Comparison of ENCODE assay signal across 1 cellular context in the genomic region with DNA sequence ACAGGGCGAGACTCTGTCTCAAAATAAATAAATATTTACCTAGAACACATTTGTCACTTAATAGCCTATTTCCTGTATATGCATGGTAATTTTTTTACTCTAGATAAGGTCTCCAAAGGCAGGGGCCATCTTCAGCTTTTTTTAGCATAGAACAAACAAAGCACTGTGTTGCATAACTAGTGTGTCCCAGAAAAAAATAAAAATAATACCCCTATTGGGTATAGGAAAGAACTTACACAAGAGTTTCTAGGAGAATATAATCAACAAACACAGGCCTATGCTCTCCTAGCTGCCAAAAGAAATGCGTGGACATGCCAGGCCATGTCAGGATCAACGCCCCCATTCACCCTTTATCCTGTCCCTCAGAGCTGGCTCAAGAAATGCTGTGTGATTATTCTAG.
TF ChIP-seq lines count a peak whose summit lies in the region.

No MANE protein-coding gene starts in this region.

TF ChIP-seq in HepG2, 621 proteins besides CTCF, POLR2A, EP300 and RAD21 (continued from another document and continues in another):
- TF ChIP-seq, protein P1, sequence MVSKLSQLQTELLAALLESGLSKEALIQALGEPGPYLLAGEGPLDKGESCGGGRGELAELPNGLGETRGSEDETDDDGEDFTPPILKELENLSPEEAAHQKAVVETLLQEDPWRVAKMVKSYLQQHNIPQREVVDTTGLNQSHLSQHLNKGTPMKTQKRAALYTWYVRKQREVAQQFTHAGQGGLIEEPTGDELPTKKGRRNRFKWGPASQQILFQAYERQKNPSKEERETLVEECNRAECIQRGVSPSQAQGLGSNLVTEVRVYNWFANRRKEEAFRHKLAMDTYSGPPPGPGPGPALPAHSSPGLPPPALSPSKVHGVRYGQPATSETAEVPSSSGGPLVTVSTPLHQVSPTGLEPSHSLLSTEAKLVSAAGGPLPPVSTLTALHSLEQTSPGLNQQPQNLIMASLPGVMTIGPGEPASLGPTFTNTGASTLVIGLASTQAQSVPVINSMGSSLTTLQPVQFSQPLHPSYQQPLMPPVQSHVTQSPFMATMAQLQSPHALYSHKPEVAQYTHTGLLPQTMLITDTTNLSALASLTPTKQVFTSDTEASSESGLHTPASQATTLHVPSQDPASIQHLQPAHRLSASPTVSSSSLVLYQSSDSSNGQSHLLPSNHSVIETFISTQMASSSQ (IDR thresholded peaks at IDR 0.05; ENCODE audit: low read depth) = no peak
- TF ChIP-seq, protein P1 (CRISPR knock-in tag; IDR thresholded peaks at IDR 0.05; ENCODE audit: borderline replicate concordance) = no peak
- TF ChIP-seq ZFAT (CRISPR knock-in tag; conservative IDR thresholded peaks at IDR 0.05) (no peak), NPAS2 (CRISPR knock-in tag; IDR thresholded peaks at IDR 0.05; ENCODE audit: borderline replicate concordance) (no peak), KAT2B (IDR thresholded peaks at IDR 0.05; ENCODE audit: borderline replicate concordance, low read depth, low read length) (no peak), MED8 (CRISPR knock-in tag; IDR thresholded peaks at IDR 0.05; ENCODE audit: insufficient replicate concordance) (no peak), ZNF251 (CRISPR knock-in tag; IDR thresholded peaks at IDR 0.05) (no peak), KDM6A (CRISPR knock-in tag; IDR thresholded peaks at IDR 0.05; ENCODE audit: low read depth) (no peak), SRSF4 (IDR thresholded peaks at IDR 0.05; ENCODE audit: low read depth, low read length, poor library complexity, severe bottlenecking) (no peak), ZNF547 (CRISPR knock-in tag; IDR thresholded peaks at IDR 0.05) (no peak), ZNF549 (CRISPR knock-in tag; IDR thresholded peaks at IDR 0.05) (no peak), FOXO1 (CRISPR knock-in tag; IDR thresholded peaks at IDR 0.05) (no peak), RXRB (CRISPR knock-in tag; IDR thresholded peaks at IDR 0.05; ENCODE audit: borderline replicate concordance) (0 out of 2 replicates have a peak, but pooled peaks have one; percentile 19), CEBPB (IDR thresholded peaks at IDR 0.05; ENCODE audit: borderline replicate concordance, low read depth, low read length) (0 out of 2 replicates have a peak, but pooled peaks have one; percentile 12), BRD4 (CRISPR knock-in tag; IDR thresholded peaks at IDR 0.05) (no peak), ZNF317 (CRISPR knock-in tag; IDR thresholded peaks at IDR 0.05) (no peak), NR1H2 (CRISPR knock-in tag; IDR thresholded peaks at IDR 0.05; ENCODE audit: borderline replicate concordance, low read depth) (no peak), HCFC1 (IDR thresholded peaks at IDR 0.05; ENCODE audit: low read depth, low read length) (no peak), SPEN (CRISPR knock-in tag; IDR thresholded peaks at IDR 0.05; ENCODE audit: low read depth) (no peak), ETV5 (CRISPR knock-in tag; IDR thresholded peaks at IDR 0.05; ENCODE audit: borderline replicate concordance) (no peak), GATAD2A (CRISPR knock-in tag; IDR thresholded peaks at IDR 0.05) (peak; percentile 72; the same call in 1 of the 2 replicates), MAF1 (CRISPR knock-in tag; IDR thresholded peaks at IDR 0.05; ENCODE audit: borderline replicate concordance) (no peak), ZNF20 (CRISPR knock-in tag; IDR thresholded peaks at IDR 0.05) (no peak)
- TF ChIP-seq, protein P2, sequence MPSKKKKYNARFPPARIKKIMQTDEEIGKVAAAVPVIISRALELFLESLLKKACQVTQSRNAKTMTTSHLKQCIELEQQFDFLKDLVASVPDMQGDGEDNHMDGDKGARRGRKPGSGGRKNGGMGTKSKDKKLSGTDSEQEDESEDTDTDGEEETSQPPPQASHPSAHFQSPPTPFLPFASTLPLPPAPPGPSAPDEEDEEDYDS (CRISPR knock-in tag; IDR thresholded peaks at IDR 0.05) = no peak
- TF ChIP-seq, protein P3, sequence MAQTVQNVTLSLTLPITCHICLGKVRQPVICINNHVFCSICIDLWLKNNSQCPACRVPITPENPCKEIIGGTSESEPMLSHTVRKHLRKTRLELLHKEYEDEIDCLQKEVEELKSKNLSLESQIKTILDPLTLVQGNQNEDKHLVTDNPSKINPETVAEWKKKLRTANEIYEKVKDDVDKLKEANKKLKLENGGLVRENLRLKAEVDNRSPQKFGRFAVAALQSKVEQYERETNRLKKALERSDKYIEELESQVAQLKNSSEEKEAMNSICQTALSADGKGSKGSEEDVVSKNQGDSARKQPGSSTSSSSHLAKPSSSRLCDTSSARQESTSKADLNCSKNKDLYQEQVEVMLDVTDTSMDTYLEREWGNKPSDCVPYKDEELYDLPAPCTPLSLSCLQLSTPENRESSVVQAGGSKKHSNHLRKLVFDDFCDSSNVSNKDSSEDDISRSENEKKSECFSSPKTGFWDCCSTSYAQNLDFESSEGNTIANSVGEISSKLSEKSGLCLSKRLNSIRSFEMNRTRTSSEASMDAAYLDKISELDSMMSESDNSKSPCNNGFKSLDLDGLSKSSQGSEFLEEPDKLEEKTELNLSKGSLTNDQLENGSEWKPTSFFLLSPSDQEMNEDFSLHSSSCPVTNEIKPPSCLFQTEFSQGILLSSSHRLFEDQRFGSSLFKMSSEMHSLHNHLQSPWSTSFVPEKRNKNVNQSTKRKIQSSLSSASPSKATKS (CRISPR knock-in tag; IDR thresholded peaks at IDR 0.05) = no peak
- TF ChIP-seq, protein P4, sequence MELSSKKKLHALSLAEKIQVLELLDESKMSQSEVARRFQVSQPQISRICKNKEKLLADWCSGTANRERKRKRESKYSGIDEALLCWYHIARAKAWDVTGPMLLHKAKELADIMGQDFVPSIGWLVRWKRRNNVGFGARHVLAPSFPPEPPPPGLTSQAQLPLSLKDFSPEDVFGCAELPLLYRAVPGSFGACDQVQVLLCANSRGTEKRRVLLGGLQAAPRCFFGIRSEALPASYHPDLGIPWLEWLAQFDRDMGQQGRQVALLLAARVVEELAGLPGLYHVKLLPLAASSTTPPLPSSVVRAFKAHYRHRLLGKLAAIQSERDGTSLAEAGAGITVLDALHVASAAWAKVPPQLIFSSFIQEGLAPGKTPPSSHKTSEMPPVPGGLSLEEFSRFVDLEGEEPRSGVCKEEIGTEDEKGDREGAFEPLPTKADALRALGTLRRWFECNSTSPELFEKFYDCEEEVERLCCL (CRISPR knock-in tag; IDR thresholded peaks at IDR 0.05; ENCODE audit: borderline replicate concordance) = no peak
- TF ChIP-seq, protein P5, sequence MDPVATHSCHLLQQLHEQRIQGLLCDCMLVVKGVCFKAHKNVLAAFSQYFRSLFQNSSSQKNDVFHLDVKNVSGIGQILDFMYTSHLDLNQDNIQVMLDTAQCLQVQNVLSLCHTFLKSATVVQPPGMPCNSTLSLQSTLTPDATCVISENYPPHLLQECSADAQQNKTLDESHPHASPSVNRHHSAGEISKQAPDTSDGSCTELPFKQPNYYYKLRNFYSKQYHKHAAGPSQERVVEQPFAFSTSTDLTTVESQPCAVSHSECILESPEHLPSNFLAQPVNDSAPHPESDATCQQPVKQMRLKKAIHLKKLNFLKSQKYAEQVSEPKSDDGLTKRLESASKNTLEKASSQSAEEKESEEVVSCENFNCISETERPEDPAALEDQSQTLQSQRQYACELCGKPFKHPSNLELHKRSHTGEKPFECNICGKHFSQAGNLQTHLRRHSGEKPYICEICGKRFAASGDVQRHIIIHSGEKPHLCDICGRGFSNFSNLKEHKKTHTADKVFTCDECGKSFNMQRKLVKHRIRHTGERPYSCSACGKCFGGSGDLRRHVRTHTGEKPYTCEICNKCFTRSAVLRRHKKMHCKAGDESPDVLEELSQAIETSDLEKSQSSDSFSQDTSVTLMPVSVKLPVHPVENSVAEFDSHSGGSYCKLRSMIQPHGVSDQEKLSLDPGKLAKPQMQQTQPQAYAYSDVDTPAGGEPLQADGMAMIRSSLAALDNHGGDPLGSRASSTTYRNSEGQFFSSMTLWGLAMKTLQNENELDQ (CRISPR knock-in tag; IDR thresholded peaks at IDR 0.05; ENCODE audit: borderline replicate concordance) = no peak
- TF ChIP-seq, protein P6, sequence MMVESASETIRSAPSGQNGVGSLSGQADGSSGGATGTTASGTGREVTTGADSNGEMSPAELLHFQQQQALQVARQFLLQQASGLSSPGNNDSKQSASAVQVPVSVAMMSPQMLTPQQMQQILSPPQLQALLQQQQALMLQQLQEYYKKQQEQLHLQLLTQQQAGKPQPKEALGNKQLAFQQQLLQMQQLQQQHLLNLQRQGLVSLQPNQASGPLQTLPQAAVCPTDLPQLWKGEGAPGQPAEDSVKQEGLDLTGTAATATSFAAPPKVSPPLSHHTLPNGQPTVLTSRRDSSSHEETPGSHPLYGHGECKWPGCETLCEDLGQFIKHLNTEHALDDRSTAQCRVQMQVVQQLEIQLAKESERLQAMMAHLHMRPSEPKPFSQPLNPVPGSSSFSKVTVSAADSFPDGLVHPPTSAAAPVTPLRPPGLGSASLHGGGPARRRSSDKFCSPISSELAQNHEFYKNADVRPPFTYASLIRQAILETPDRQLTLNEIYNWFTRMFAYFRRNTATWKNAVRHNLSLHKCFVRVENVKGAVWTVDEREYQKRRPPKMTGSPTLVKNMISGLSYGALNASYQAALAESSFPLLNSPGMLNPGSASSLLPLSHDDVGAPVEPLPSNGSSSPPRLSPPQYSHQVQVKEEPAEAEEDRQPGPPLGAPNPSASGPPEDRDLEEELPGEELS (CRISPR knock-in tag; IDR thresholded peaks at IDR 0.05) = 0 out of 2 replicates have a peak, but pooled peaks have one; percentile 19
- TF ChIP-seq, protein P7, sequence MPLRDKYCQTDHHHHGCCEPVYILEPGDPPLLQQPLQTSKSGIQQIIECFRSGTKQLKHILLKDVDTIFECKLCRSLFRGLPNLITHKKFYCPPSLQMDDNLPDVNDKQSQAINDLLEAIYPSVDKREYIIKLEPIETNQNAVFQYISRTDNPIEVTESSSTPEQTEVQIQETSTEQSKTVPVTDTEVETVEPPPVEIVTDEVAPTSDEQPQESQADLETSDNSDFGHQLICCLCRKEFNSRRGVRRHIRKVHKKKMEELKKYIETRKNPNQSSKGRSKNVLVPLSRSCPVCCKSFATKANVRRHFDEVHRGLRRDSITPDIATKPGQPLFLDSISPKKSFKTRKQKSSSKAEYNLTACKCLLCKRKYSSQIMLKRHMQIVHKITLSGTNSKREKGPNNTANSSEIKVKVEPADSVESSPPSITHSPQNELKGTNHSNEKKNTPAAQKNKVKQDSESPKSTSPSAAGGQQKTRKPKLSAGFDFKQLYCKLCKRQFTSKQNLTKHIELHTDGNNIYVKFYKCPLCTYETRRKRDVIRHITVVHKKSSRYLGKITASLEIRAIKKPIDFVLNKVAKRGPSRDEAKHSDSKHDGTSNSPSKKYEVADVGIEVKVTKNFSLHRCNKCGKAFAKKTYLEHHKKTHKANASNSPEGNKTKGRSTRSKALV (CRISPR knock-in tag; IDR thresholded peaks at IDR 0.05) = no peak
- TF ChIP-seq, protein P8, sequence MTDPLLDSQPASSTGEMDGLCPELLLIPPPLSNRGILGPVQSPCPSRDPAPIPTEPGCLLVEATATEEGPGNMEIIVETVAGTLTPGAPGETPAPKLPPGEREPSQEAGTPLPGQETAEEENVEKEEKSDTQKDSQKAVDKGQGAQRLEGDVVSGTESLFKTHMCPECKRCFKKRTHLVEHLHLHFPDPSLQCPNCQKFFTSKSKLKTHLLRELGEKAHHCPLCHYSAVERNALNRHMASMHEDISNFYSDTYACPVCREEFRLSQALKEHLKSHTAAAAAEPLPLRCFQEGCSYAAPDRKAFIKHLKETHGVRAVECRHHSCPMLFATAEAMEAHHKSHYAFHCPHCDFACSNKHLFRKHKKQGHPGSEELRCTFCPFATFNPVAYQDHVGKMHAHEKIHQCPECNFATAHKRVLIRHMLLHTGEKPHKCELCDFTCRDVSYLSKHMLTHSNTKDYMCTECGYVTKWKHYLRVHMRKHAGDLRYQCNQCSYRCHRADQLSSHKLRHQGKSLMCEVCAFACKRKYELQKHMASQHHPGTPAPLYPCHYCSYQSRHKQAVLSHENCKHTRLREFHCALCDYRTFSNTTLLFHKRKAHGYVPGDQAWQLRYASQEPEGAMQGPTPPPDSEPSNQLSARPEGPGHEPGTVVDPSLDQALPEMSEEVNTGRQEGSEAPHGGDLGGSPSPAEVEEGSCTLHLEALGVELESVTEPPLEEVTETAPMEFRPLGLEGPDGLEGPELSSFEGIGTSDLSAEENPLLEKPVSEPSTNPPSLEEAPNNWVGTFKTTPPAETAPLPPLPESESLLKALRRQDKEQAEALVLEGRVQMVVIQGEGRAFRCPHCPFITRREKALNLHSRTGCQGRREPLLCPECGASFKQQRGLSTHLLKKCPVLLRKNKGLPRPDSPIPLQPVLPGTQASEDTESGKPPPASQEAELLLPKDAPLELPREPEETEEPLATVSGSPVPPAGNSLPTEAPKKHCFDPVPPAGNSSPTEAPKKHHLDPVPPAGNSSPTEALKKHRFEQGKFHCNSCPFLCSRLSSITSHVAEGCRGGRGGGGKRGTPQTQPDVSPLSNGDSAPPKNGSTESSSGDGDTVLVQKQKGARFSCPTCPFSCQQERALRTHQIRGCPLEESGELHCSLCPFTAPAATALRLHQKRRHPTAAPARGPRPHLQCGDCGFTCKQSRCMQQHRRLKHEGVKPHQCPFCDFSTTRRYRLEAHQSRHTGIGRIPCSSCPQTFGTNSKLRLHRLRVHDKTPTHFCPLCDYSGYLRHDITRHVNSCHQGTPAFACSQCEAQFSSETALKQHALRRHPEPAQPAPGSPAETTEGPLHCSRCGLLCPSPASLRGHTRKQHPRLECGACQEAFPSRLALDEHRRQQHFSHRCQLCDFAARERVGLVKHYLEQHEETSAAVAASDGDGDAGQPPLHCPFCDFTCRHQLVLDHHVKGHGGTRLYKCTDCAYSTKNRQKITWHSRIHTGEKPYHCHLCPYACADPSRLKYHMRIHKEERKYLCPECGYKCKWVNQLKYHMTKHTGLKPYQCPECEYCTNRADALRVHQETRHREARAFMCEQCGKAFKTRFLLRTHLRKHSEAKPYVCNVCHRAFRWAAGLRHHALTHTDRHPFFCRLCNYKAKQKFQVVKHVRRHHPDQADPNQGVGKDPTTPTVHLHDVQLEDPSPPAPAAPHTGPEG (CRISPR knock-in tag; IDR thresholded peaks at IDR 0.05) = no peak
